9 cellular contexts compared by ENCODE assay signal in the genomic region with DNA sequence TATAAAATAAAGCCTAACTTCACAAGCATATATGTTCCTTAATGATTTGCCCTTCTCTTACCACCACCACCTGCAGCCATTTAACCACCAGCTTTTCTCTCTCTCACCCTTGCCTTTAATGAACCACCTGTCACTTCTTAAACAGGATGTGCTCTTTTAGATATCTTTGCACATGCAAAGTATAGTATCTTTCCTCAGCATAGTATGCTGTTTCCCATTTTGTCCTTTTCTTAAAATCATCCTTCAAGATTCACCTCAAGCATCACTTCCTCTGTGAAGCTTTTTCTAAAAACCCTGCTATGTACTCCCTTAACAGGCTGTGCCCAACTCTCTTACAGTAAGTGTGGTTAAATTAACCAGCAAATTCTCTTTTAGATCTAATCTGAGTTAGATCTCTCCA. TPM values are rescaled to one million over a fixed set of nuclear protein-coding genes. Genes with fewer than 3 reads are reported as not detected.
DNase-seq lines count a peak whose midpoint lies in the region; ATAC-seq and TF ChIP-seq lines count a peak whose summit lies in the region.
"Had no signal": no experiment of that assay in that cellular context is flagged by ENCODE, and none has a peak within 500 bp of the region (broad histone marks: within the 10 kb centered on the region; RNA-seq: fewer than 3 reads in every experiment).

No MANE protein-coding gene starts in this region.

- DNase-seq in Jurkat, Clone E6-1 (ENCODE audit: low read depth, low spot score): peak; percentile 92
- DNase-seq in immature natural killer cell (peak; percentile 28 to 57 (median 52)), heart left ventricle (no peak), PC-3 (no peak)
- no peak for DNase-seq in NK-92 treated with Interleukin-12 subunit alpha and Interleukin-12 subunit beta, amount 100 ng/mL, for 24 hours (lab: John Stamatoyannopoulos, UW)
- DNase-seq: left ventricle myocardium inferior, NCI-H1694 had no signal

- peak overlapping the region; percentile 69 to 83 (median 77) for H3K27ac Mint-ChIP-seq in immature natural killer cell

- POLR2A ChIA-PET in PC-3 (lab: Charles Lee; ENCODE audit: unreplicated experiment): no interaction called here

- no peak overlapping the region for H3K4me3 ChIP-seq in Jurkat, Clone E6-1 (ENCODE audit: low read length)
- H3K4me3 ChIP-seq in heart left ventricle: no peak overlapping the region
- H3K4me3 ChIP-seq in PC-3 (ENCODE audit: low read length): no peak overlapping the region
- H3K4me3 ChIP-seq: left ventricle myocardium inferior had no signal

- H3K4me3 Mint-ChIP-seq in immature natural killer cell: peak overlapping the region; percentile 20 to 62 (median 31)

- H3K4me2 ChIP-seq in PC-3 (ENCODE audit: low read length): no peak overlapping the region

- H3F3A ChIP-seq in PC-3 (ENCODE audit: low read length, unreplicated experiment): no peaks in the 10 kb centered on the region

- TF ChIP-seq CTCF in heart left ventricle (IDR thresholded peaks at IDR 0.05) (no peak), PC-3 (conservative IDR thresholded peaks at IDR 0.05; ENCODE audit: low read depth, low read length) (no peak)

- H3K9me3 ChIP-seq in heart left ventricle (no peaks in the 10 kb centered on the region), PC-3 (ENCODE audit: low read length) (no peaks in the 10 kb centered on the region)
- H3K9me3 ChIP-seq: left ventricle myocardium inferior had no signal

- H3K36me3 ChIP-seq in heart left ventricle: no peaks in the 10 kb centered on the region
- H3K36me3 ChIP-seq in PC-3 (ENCODE audit: low read depth, low read length): no peaks in the 10 kb centered on the region
- H3K36me3 ChIP-seq: left ventricle myocardium inferior had no signal

- CTCF ChIA-PET in PC-3 (lab: Charles Lee): no interaction called here

- no peak overlapping the region for H3K9ac ChIP-seq in PC-3 (ENCODE audit: low read length)

- peaks cover 43 to 44% of the 10 kb centered on the region in 2 donors for H3K4me1 Mint-ChIP-seq in immature natural killer cell

- no peaks in the 10 kb centered on the region for H3K27me3 ChIP-seq in heart left ventricle
- H3K27me3 ChIP-seq in PC-3 (ENCODE audit: low read length): no peaks in the 10 kb centered on the region

- H3K27me3 Mint-ChIP-seq in immature natural killer cell (ENCODE audit: low read depth in 3 of 3): peaks cover 0 to 4% (median 2%) of the 10 kb centered on the region in 3 donors

- no peaks in the 10 kb centered on the region for H3K9me3 Mint-ChIP-seq in immature natural killer cell

- no peak for TF ChIP-seq POLR2A in heart left ventricle (IDR thresholded peaks at IDR 0.05)

- H2AFZ ChIP-seq in PC-3 (ENCODE audit: low read length): no peak overlapping the region

- intact Hi-C loops in heart left ventricle (cut with DNase I) (no loop called here), PC-3 (cut with micrococcal nuclease) (no loop called here)

- H3K79me2 ChIP-seq in PC-3 (ENCODE audit: low read length): no peaks in the 10 kb centered on the region

- no TSS peak for BruUV-seq in PC-3 (replicated peaks; lab: Mats Ljungman, UMichigan)

- no peaks in the 10 kb centered on the region for H3K9me2 ChIP-seq in PC-3 (replicated peaks; ENCODE audit: low read length)

- H3K4me1 ChIP-seq in heart left ventricle (peaks cover 0 to 2% (median 0%) of the 10 kb centered on the region in 12 donors), PC-3 (ENCODE audit: insufficient read depth, low read length) (no peaks in the 10 kb centered on the region)
- H3K4me1 ChIP-seq: left ventricle myocardium inferior had no signal

- ATAC-seq in GM18519 (IDR thresholded peaks at IDR 0.05; ENCODE audit: low FRiP score, unreplicated experiment): peak; percentile 86
- ATAC-seq in GM21390 (IDR thresholded peaks at IDR 0.05; ENCODE audit: unreplicated experiment): peak; percentile 79
- ATAC-seq in heart left ventricle: no peak
- no peak for ATAC-seq in PC-3

- peak overlapping the region in 1 of 12 donors; percentile 47 for H3K27ac ChIP-seq in heart left ventricle
- H3K27ac ChIP-seq in PC-3 (ENCODE audit: low read length): no peak overlapping the region
- H3K27ac ChIP-seq: left ventricle myocardium inferior had no signal

- H4K20me1 ChIP-seq in PC-3 (ENCODE audit: low read length): no peaks in the 10 kb centered on the region

- H3K36me3 Mint-ChIP-seq in immature natural killer cell: no peaks in the 10 kb centered on the region

RNA-seq across cellular contexts. Expression of gene CNOT6L, which starts 8.2 kb away (rescaled TPM):
- 13.0 TPM for polyA plus RNA-seq in Jurkat, Clone E6-1 (2012; ENCODE audit: insufficient read depth, insufficient read length)
- polyA plus RNA-seq in immature natural killer cell: 10 to 100 TPM; 26.0 to 61.8 (median 46.4) TPM
- total RNA-seq in heart left ventricle: 10 to 100 TPM; 12.1 to 39.2 (median 19.6) TPM
- 1 to 10 TPM; 2.2 to 6.9 TPM for polyA plus RNA-seq in heart left ventricle
- 2.6 and 5.4 TPM in 2 replicates for total RNA-seq in PC-3 (2014; rRNA removed)

RNA-seq across cellular contexts. Expression of gene MRPL1, which starts 35.3 kb away (rescaled TPM):
- 38.8 TPM for polyA plus RNA-seq in Jurkat, Clone E6-1 (2012; ENCODE audit: insufficient read depth, insufficient read length)
- polyA plus RNA-seq in immature natural killer cell (10 to 100 TPM; 18.1 to 33.2 (median 24.4) TPM), heart left ventricle (10 to 100 TPM; 34.1 to 69.4 TPM)
- total RNA-seq in heart left ventricle (10 to 100 TPM; 26.9 to 47.6 (median 40.2) TPM), PC-3 (2014; rRNA removed) (16.7 and 23.0 TPM in 2 replicates)

Comparison
In these comparisons a context has a peak if more than half of its experiments do, and no peak if none do; other contexts are left out.
1. ATAC-seq: peak in GM18519 (single experiment) and GM21390 (single experiment); none in heart left ventricle (0 of 4) and PC-3 (single experiment).
2. DNase-seq: peak in Jurkat, Clone E6-1 (single experiment) and immature natural killer cell (3 of 3); none in NK-92 treated with Interleukin-12 subunit alpha and Interleukin-12 subunit beta, amount 100 ng/mL, for 24 hours (single experiment), heart left ventricle (0 of 5) and PC-3 (single experiment).